Comparison of ENCODE assay signal across 10 cellular contexts in the genomic region with DNA sequence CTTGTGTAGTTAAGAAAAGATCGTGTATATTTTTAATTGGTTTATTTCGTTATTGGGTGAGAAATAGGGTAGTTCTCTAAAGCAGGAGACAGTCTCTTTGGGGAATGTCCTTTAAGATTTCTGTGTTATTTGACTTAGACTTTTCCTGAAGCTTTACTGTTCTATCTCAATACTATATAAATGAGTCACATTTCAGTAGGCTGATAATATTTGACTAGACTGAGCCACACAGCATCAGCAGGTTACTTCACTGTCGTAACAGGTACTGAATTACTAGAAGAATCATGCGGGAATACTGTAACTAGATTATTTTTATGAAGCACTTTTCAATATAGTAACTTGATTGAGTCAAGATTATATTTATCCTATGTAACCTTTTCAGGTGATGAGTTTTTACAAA. TPM values are rescaled to one million over a fixed set of nuclear protein-coding genes. Genes with fewer than 3 reads are reported as not detected.
A peak's percentile ranks its signal among the peaks of the same experiment; 100 is the strongest.
DNase-seq lines count a peak whose midpoint lies in the region; ATAC-seq lines count a peak whose summit lies in the region.
"Had no signal": no experiment of that assay in that cellular context is flagged by ENCODE, and none has a peak within 500 bp of the region (broad histone marks: within the 10 kb centered on the region; RNA-seq: fewer than 3 reads in every experiment).

No MANE protein-coding gene starts in this region.

- H3K4me2 ChIP-seq in neuronal stem cell (ENCODE audit: insufficient read depth, low read length, poor library complexity, severe bottlenecking): no peak overlapping the region

- H3K4me1 Mint-ChIP-seq in activated CD4-positive, alpha-beta T cell treated with anti-CD3 and anti-CD28 coated beads, Interleukin-2, amount 10 ng/mL, durations not matched to agents 7 days and 5 days: peaks cover 65% of the 10 kb centered on the region
- H3K4me1 Mint-ChIP-seq in T-helper 2 cell treated with Interferon-gamma antibody and Interleukin-4, amounts not matched to agents 5 μg/mL and 100 μg/mL, for 36 hours (ENCODE audit: low read depth): peaks cover 58% of the 10 kb centered on the region

- no peak overlapping the region for H4K8ac ChIP-seq in neuronal stem cell (ENCODE audit: low read depth, low read length)

- no peak for DNase-seq in activated CD4-positive, alpha-beta T cell treated with anti-CD3 and anti-CD28 coated beads, Interleukin-2, amount 10 ng/mL, durations not matched to agents 7 days and 5 days
- no peak for DNase-seq in activated CD4-positive, alpha-beta T cell treated with anti-CD3 and anti-CD28 coated beads for 1 hour
- no peak for DNase-seq in T-helper 2 cell treated with Interferon-gamma antibody and Interleukin-4, amounts not matched to agents 5 μg/mL and 100 μg/mL, for 36 hours (ENCODE audit: low spot score)
- DNase-seq in cerebellar cortex (ENCODE audit: low spot score) (no peak), neuronal stem cell (ENCODE audit: low spot score) (no peak)
- DNase-seq: foreskin melanocyte, NCI-H2107 had no signal

- H3K4me3 ChIP-seq in iPS-15b (ENCODE audit: low read depth, low read length) (peak overlapping the region; percentile 86), stomach smooth muscle (ENCODE audit: low read length in 2 of 2) (peak overlapping the region; percentile 34 to 91), neuronal stem cell (ENCODE audit: low read length in 2 of 2) (peak overlapping the region in 1 of 2 donors; percentile 96)

- H2BK5ac ChIP-seq in neuronal stem cell (ENCODE audit: low read length): no peak overlapping the region

- no peaks in the 10 kb centered on the region for H3K27me3 Mint-ChIP-seq in activated CD4-positive, alpha-beta T cell treated with anti-CD3 and anti-CD28 coated beads, Interleukin-2, amount 10 ng/mL, durations not matched to agents 7 days and 5 days
- no peaks in the 10 kb centered on the region for H3K27me3 Mint-ChIP-seq in T-helper 2 cell treated with Interferon-gamma antibody and Interleukin-4, amounts not matched to agents 5 μg/mL and 100 μg/mL, for 36 hours (ENCODE audit: low read depth)

- no peak overlapping the region for H2AK5ac ChIP-seq in neuronal stem cell (ENCODE audit: low read depth, low read length)

- H2BK12ac ChIP-seq in neuronal stem cell (ENCODE audit: low read length): no peak overlapping the region

- H3K9me3 ChIP-seq in iPS-15b (ENCODE audit: control insufficient read depth, insufficient read depth, low read length) (no peaks in the 10 kb centered on the region), stomach smooth muscle (ENCODE audit: control insufficient read depth in 2 of 2, low read length in 2 of 2) (no peaks in the 10 kb centered on the region), neuronal stem cell (replicated peaks in 1 of 2; ENCODE audit: control insufficient read depth in 2 of 2, insufficient read depth in 1 of 2, low read depth in 1 of 2, low read length in 2 of 2) (no peaks in the 10 kb centered on the region)

- no peaks in the 10 kb centered on the region for H3K36me3 ChIP-seq in iPS-15b (ENCODE audit: control insufficient read depth, insufficient read depth, low read length)
- no peaks in the 10 kb centered on the region for H3K36me3 ChIP-seq in stomach smooth muscle (ENCODE audit: control insufficient read depth in 2 of 2, insufficient read depth in 2 of 2, low read length in 2 of 2)
- H3K36me3 ChIP-seq in neuronal stem cell (replicated peaks in 1 of 2; ENCODE audit: control insufficient read depth in 2 of 2, insufficient read depth in 2 of 2, low read length in 2 of 2): peaks cover 0 to 4% of the 10 kb centered on the region in 2 donors

- H2AFZ ChIP-seq in neuronal stem cell (ENCODE audit: low read length): no peak overlapping the region

- no peak overlapping the region for H4K91ac ChIP-seq in neuronal stem cell (ENCODE audit: low read depth, low read length, poor library complexity)

- H3K36me3 Mint-ChIP-seq in activated CD4-positive, alpha-beta T cell treated with anti-CD3 and anti-CD28 coated beads, Interleukin-2, amount 10 ng/mL, durations not matched to agents 7 days and 5 days (ENCODE audit: low read depth): peaks cover 43% of the 10 kb centered on the region
- peaks cover 24% of the 10 kb centered on the region for H3K36me3 Mint-ChIP-seq in T-helper 2 cell treated with Interferon-gamma antibody and Interleukin-4, amounts not matched to agents 5 μg/mL and 100 μg/mL, for 36 hours (ENCODE audit: low read depth)

- no peak overlapping the region for H3K23ac ChIP-seq in neuronal stem cell (ENCODE audit: low read depth, low read length, poor library complexity)

- POLR2A ChIA-PET in activated CD4-positive, alpha-beta T cell treated with anti-CD3 and anti-CD28 coated beads, Interleukin-2, amount 10 ng/mL, durations not matched to agents 7 days and 5 days (lab: Charles Lee): no interaction called here

- H3K9ac ChIP-seq in iPS-15b (ENCODE audit: low read depth, low read length) (no peak overlapping the region), stomach smooth muscle (ENCODE audit: low read length in 2 of 2) (peak overlapping the region in 1 of 2 donors; percentile 87), neuronal stem cell (ENCODE audit: low read depth, low read length, poor library complexity) (no peak overlapping the region)

- peaks cover 5% of the 10 kb centered on the region for H3K9me3 Mint-ChIP-seq in activated CD4-positive, alpha-beta T cell treated with anti-CD3 and anti-CD28 coated beads, Interleukin-2, amount 10 ng/mL, durations not matched to agents 7 days and 5 days
- H3K9me3 Mint-ChIP-seq in T-helper 2 cell treated with Interferon-gamma antibody and Interleukin-4, amounts not matched to agents 5 μg/mL and 100 μg/mL, for 36 hours: no peaks in the 10 kb centered on the region

- WGBS in neuronal stem cell (ENCODE audit: extremely low coverage in 2 of 2, insufficient read length in 2 of 2, insufficient replicate concordance in 1 of 2), 2 donors: 100% methylated on average over 2 of the region's 4 CpGs; no CpG with 5 or more reads in 1 of the 2 donors

- no peak for ATAC-seq in GM19455 (IDR thresholded peaks at IDR 0.05; ENCODE audit: unreplicated experiment)

- H3K18ac ChIP-seq in neuronal stem cell (ENCODE audit: low read length): no peak overlapping the region

- H3K4me3 Mint-ChIP-seq in activated CD4-positive, alpha-beta T cell treated with anti-CD3 and anti-CD28 coated beads, Interleukin-2, amount 10 ng/mL, durations not matched to agents 7 days and 5 days: peak overlapping the region; percentile 95
- H3K4me3 Mint-ChIP-seq in T-helper 2 cell treated with Interferon-gamma antibody and Interleukin-4, amounts not matched to agents 5 μg/mL and 100 μg/mL, for 36 hours: peak overlapping the region; percentile 96

- H3K79me1 ChIP-seq in neuronal stem cell (ENCODE audit: low read depth, low read length): peaks cover 2% of the 10 kb centered on the region

- no peak overlapping the region for H3K27ac ChIP-seq in stomach smooth muscle (ENCODE audit: low read length)
- no peak overlapping the region for H3K27ac ChIP-seq in neuronal stem cell (replicated peaks; ENCODE audit: low read length)

- H3K4me1 ChIP-seq in iPS-15b (ENCODE audit: control insufficient read depth, insufficient read depth, low read length) (peaks cover 30% of the 10 kb centered on the region), stomach smooth muscle (ENCODE audit: control insufficient read depth, insufficient read depth, low read length) (no peaks in the 10 kb centered on the region), neuronal stem cell (ENCODE audit: control insufficient read depth in 2 of 2, insufficient read depth in 1 of 2, low read depth in 1 of 2, low read length in 2 of 2) (peaks cover 4 to 11% of the 10 kb centered on the region in 2 donors)

- CTCF ChIA-PET in activated CD4-positive, alpha-beta T cell treated with anti-CD3 and anti-CD28 coated beads, Interleukin-2, amount 10 ng/mL, durations not matched to agents 7 days and 5 days (lab: Charles Lee): interaction anchor here (1.2 to 2.4 kb wide), 4 partner anchors 9 to 23 kb away, joined by 3 to 7 read pairs (median 6); no protein-coding TSS in a partner anchor

- no peak overlapping the region for H2BK120ac ChIP-seq in neuronal stem cell (ENCODE audit: low read depth, low read length)

- H3K27ac Mint-ChIP-seq in activated CD4-positive, alpha-beta T cell treated with anti-CD3 and anti-CD28 coated beads, Interleukin-2, amount 10 ng/mL, durations not matched to agents 7 days and 5 days: peak overlapping the region; percentile 88
- H3K27ac Mint-ChIP-seq in T-helper 2 cell treated with Interferon-gamma antibody and Interleukin-4, amounts not matched to agents 5 μg/mL and 100 μg/mL, for 36 hours: peak overlapping the region; percentile 80

- H3K27me3 ChIP-seq in iPS-15b (ENCODE audit: control insufficient read depth, insufficient read depth, low read length) (no peaks in the 10 kb centered on the region), stomach smooth muscle (ENCODE audit: control insufficient read depth in 1 of 2, insufficient read depth in 2 of 2, low read length in 2 of 2) (no peaks in the 10 kb centered on the region), neuronal stem cell (ENCODE audit: control insufficient read depth in 3 of 3, insufficient read depth in 3 of 3, low read depth in 1 of 3, low read length in 3 of 3) (peaks cover 0 to under 1% (median 0%) of the 10 kb centered on the region in 3 experiments)

- no peak overlapping the region for H2BK15ac ChIP-seq in neuronal stem cell (ENCODE audit: low read length)

- no peak overlapping the region for H3K4ac ChIP-seq in neuronal stem cell (ENCODE audit: low read length)

- H3K14ac ChIP-seq in neuronal stem cell (ENCODE audit: low read length): no peak overlapping the region

RNA-seq across cellular contexts. Expression of a gene that starts 1.4 kb away (rescaled TPM):
- total RNA-seq in activated CD4-positive, alpha-beta T cell treated with anti-CD3 and anti-CD28 coated beads, Interleukin-2, amount 10 ng/mL, durations not matched to agents 7 days and 5 days: 10 to 100 TPM; 51.2 to 62.0 TPM
- 32.5 TPM for polyA plus RNA-seq in neuronal stem cell (2013, experiment 1 of 2)
- polyA plus RNA-seq in neuronal stem cell (2013, experiment 2 of 2): 33.4 TPM
